Comparison of ENCODE assay signal across 1 cellular context in genomic region chr7:152025077-152025936, GRCh38.
TF ChIP-seq lines count a peak whose summit lies in the region.

TSS of gene GALNT11 (plus strand) at chr7:152025674. CDS start at chr7:152094228, 68,554 bp downstream.

TF ChIP-seq in K562, 482 proteins besides CTCF, POLR2A, EP300 and RAD21 (continued from another document and continues in another):
- TF ChIP-seq MNT (conservative IDR thresholded peaks at IDR 0.05) = peak; percentile 74 to 82
- no peak for TF ChIP-seq ZNF280B (CRISPR knock-in tag; IDR thresholded peaks at IDR 0.05)
- TF ChIP-seq STAG1 (CRISPR knock-in tag; IDR thresholded peaks at IDR 0.05; ENCODE audit: borderline replicate concordance) = no peak
- TF ChIP-seq ELK3 (CRISPR knock-in tag; IDR thresholded peaks at IDR 0.05) = no peak
- TF ChIP-seq SAP30 (IDR thresholded peaks at IDR 0.05; ENCODE audit: borderline replicate concordance, insufficient read depth, low read depth, low read length, poor library complexity, severe bottlenecking) = no peak
- TF ChIP-seq SAFB2 (IDR thresholded peaks at IDR 0.05; ENCODE audit: borderline replicate concordance, low read depth, low read length, severe bottlenecking) = no peak
- no peak for TF ChIP-seq MCM2 (IDR thresholded peaks at IDR 0.05; ENCODE audit: low read depth)
- TF ChIP-seq SMARCA5 (IDR thresholded peaks at IDR 0.05) = peak; percentile 96
- TF ChIP-seq KAT7 (CRISPR knock-in tag; IDR thresholded peaks at IDR 0.05; ENCODE audit: borderline replicate concordance) = peak; percentile 89; the same call in 1 of the 2 replicates
- TF ChIP-seq SRSF9 (IDR thresholded peaks at IDR 0.05; ENCODE audit: borderline replicate concordance, low read depth, low read length) = no peak
- no peak for TF ChIP-seq GTF2F1 (IDR thresholded peaks at IDR 0.05; ENCODE audit: low read depth, low read length)
- TF ChIP-seq MXI1 (IDR thresholded peaks at IDR 0.05; ENCODE audit: low read depth, low read length) = no peak
- TF ChIP-seq MCM5 (IDR thresholded peaks at IDR 0.05; ENCODE audit: low read depth) = no peak
- TF ChIP-seq EWSR1 (IDR thresholded peaks at IDR 0.05; ENCODE audit: borderline replicate concordance, low read depth, partially characterized antibody) = no peak
- no peak for TF ChIP-seq ZBTB49 (CRISPR knock-in tag; IDR thresholded peaks at IDR 0.05; ENCODE audit: borderline replicate concordance)
- peak; percentile 35; the same call in 1 of the 2 replicates for TF ChIP-seq ZNF324 (CRISPR knock-in tag; IDR thresholded peaks at IDR 0.05)
- 0 out of 2 replicates have a peak, but pooled peaks have one; percentile 23 for TF ChIP-seq ZNF143 (CRISPR knock-in tag; IDR thresholded peaks at IDR 0.05)
- no peak for TF ChIP-seq FOXK1 (CRISPR knock-in tag; IDR thresholded peaks at IDR 0.05; ENCODE audit: borderline replicate concordance)
- no peak for TF ChIP-seq ZFPM2 (CRISPR knock-in tag; IDR thresholded peaks at IDR 0.05)
- TF ChIP-seq CREBBP (IDR thresholded peaks at IDR 0.05; ENCODE audit: low read depth, low read length) = no peak
- peak; percentile 33 for TF ChIP-seq DACH1 (IDR thresholded peaks at IDR 0.05; ENCODE audit: partially characterized antibody)
- no peak for TF ChIP-seq TCF7 (IDR thresholded peaks at IDR 0.05; ENCODE audit: borderline replicate concordance)
- TF ChIP-seq KAT8 (IDR thresholded peaks at IDR 0.05; ENCODE audit: low read depth) = no peak
- TF ChIP-seq BRCA1 (IDR thresholded peaks at IDR 0.05) = no peak
- TF ChIP-seq BRCA1 (CRISPR knock-in tag; IDR thresholded peaks at IDR 0.05) = no peak
- TF ChIP-seq CBX2 (IDR thresholded peaks at IDR 0.05; ENCODE audit: insufficient read depth, low read length, poor library complexity, severe bottlenecking) = no peak
- TF ChIP-seq ESRRA (IDR thresholded peaks at IDR 0.05; ENCODE audit: borderline replicate concordance, low read depth) = peak; percentile 77
- no peak for TF ChIP-seq CUX1 (CRISPR knock-in tag; IDR thresholded peaks at IDR 0.05)
- TF ChIP-seq ARID2 (IDR thresholded peaks at IDR 0.05) = 0 out of 2 replicates have a peak, but pooled peaks have one; percentile 20
- peak; percentile 87 to 90 for TF ChIP-seq NRF1 (conservative IDR thresholded peaks at IDR 0.05 in 1 of 2, IDR thresholded peaks at IDR 0.05 in 1 of 2)
- TF ChIP-seq E2F4 (CRISPR knock-in tag; IDR thresholded peaks at IDR 0.05; ENCODE audit: low read depth) = peak; percentile 40; the same call in 1 of the 2 replicates
- no peak; the same call in 1 of the 2 replicates for TF ChIP-seq STAT5A (IDR thresholded peaks at IDR 0.05; ENCODE audit: borderline replicate concordance, low read length)
- no peak for TF ChIP-seq ZZZ3 (IDR thresholded peaks at IDR 0.05)
- TF ChIP-seq CBFA2T3 (IDR thresholded peaks at IDR 0.05) = no peak; the same call in 1 of the 2 replicates
- TF ChIP-seq SMAD1 (IDR thresholded peaks at IDR 0.05; ENCODE audit: low read depth, low read length, partially characterized antibody) = no peak
- TF ChIP-seq ZHX1 (conservative IDR thresholded peaks at IDR 0.05; ENCODE audit: low read length) = no peak
- TF ChIP-seq HMG20B (CRISPR knock-in tag; IDR thresholded peaks at IDR 0.05) = no peak
- TF ChIP-seq MTA1 (IDR thresholded peaks at IDR 0.05; ENCODE audit: borderline replicate concordance) = peak; percentile 81; the same call in 1 of the 2 replicates
- TF ChIP-seq XRCC3 (IDR thresholded peaks at IDR 0.05) = no peak
- TF ChIP-seq ZNF780A (CRISPR knock-in tag; IDR thresholded peaks at IDR 0.05) = no peak
- peak; percentile 69; the same call in 1 of the 2 replicates for TF ChIP-seq SP1 (CRISPR knock-in tag; IDR thresholded peaks at IDR 0.05)
- peak; percentile 79; the same call in 1 of the 2 replicates for TF ChIP-seq CREB3 (tag; conservative IDR thresholded peaks at IDR 0.05; ENCODE audit: low read depth)
- no peak for TF ChIP-seq RBM15 (IDR thresholded peaks at IDR 0.05; ENCODE audit: insufficient read depth, low read length)
- no peak for TF ChIP-seq XRCC5 (IDR thresholded peaks at IDR 0.05; ENCODE audit: low read depth, low read length)
- no peak; the same call in 1 of the 2 replicates for TF ChIP-seq ZNF583 (CRISPR knock-in tag; IDR thresholded peaks at IDR 0.05)
- TF ChIP-seq FOXA3 (CRISPR knock-in tag; conservative IDR thresholded peaks at IDR 0.05 in 1 of 2, IDR thresholded peaks at IDR 0.05 in 1 of 2) = no peak
- no peak for TF ChIP-seq ATF6 (CRISPR knock-in tag; IDR thresholded peaks at IDR 0.05)
- peak; percentile 68 for TF ChIP-seq ATF1 (CRISPR knock-in tag; IDR thresholded peaks at IDR 0.05)
- peak; percentile 99 for TF ChIP-seq ATF1 (tag; IDR thresholded peaks at IDR 0.05)
